In the genomic region with DNA sequence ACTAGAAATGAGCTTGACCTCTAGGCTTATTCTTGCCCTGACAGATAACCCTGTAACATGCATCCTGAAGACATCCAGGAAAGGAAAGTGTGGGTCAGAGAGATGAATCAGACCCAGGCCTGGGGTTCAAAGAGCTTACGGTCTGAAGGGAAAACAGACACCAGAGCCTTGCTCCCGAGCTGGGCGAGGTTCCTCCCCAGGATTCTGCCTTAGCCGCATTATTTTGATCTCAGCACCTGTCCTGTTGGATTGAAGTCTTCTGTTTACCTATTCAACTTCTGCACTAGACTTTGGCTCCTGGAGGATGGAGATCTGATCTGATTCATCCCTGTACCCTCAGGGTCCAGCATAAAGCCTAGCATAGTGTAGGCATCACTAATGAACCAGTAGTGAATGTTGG, we compare ENCODE assay signal across 23 cellular contexts. TPM values are rescaled to one million over a fixed set of nuclear protein-coding genes. Genes with fewer than 3 reads are reported as not detected.
DNase-seq lines count a peak whose midpoint lies in the region; ATAC-seq and TF ChIP-seq lines count a peak whose summit lies in the region.
"Had no signal": no experiment of that assay in that cellular context is flagged by ENCODE, and none has a peak within 500 bp of the region (broad histone marks: within the 10 kb centered on the region; RNA-seq: fewer than 3 reads in every experiment).

No MANE protein-coding gene starts in this region.

- H3K9me3 ChIP-seq in left ventricle myocardium inferior (replicated peaks) (no peaks in the 10 kb centered on the region), heart right ventricle (no peaks in the 10 kb centered on the region), lung (ENCODE audit: control insufficient read depth in 2 of 2, insufficient read depth in 1 of 2, low read length in 1 of 2) (no peaks in the 10 kb centered on the region), thyroid gland (no peaks in the 10 kb centered on the region), body of pancreas (no peaks in the 10 kb centered on the region)
- H3K9me3 ChIP-seq: BE2C had no signal

- H3K4me3 ChIP-seq in left ventricle myocardium inferior = peak overlapping the region; percentile 67
- H3K4me3 ChIP-seq in heart right ventricle = peak overlapping the region in 4 of 10 donors; percentile 1 to 27 (median 24)
- no peak overlapping the region for H3K4me3 ChIP-seq in lung
- H3K4me3 ChIP-seq in thyroid gland (replicated peaks in 1 of 3) = no peak overlapping the region
- H3K4me3 ChIP-seq in body of pancreas = no peak overlapping the region

- H3K27me3 ChIP-seq in left ventricle myocardium inferior (ENCODE audit: low read depth) = no peaks in the 10 kb centered on the region
- peaks cover 0 to 3% (median 0%) of the 10 kb centered on the region in 7 donors for H3K27me3 ChIP-seq in heart right ventricle
- no peaks in the 10 kb centered on the region for H3K27me3 ChIP-seq in lung (ENCODE audit: control insufficient read depth, insufficient read depth)
- no peaks in the 10 kb centered on the region for H3K27me3 ChIP-seq in thyroid gland
- H3K27me3 ChIP-seq in body of pancreas = no peaks in the 10 kb centered on the region
- H3K27me3 ChIP-seq: BE2C had no signal

- ATAC-seq in heart right ventricle = no peak
- no peak for ATAC-seq in lung (ENCODE audit: insufficient read depth, low FRiP score)
- ATAC-seq in GM21576 (IDR thresholded peaks at IDR 0.05; ENCODE audit: unreplicated experiment) = no peak
- no peak for ATAC-seq in body of pancreas
- no peak for ATAC-seq in HG02642 (IDR thresholded peaks at IDR 0.05; ENCODE audit: poor library complexity, unreplicated experiment)
- no peak for ATAC-seq in GM21737 (IDR thresholded peaks at IDR 0.05; ENCODE audit: unreplicated experiment)

- TF ChIP-seq POLR2A in thyroid gland (IDR thresholded peaks at IDR 0.05) (no peak), body of pancreas (IDR thresholded peaks at IDR 0.05) (no peak)

- peaks cover 71% of the 10 kb centered on the region for H3K4me1 ChIP-seq in left ventricle myocardium inferior
- peaks cover 9 to 38% (median 19%) of the 10 kb centered on the region in 9 donors for H3K4me1 ChIP-seq in heart right ventricle
- peaks cover 0 to 15% of the 10 kb centered on the region in 2 donors for H3K4me1 ChIP-seq in lung (ENCODE audit: control insufficient read depth in 2 of 2, insufficient read depth in 2 of 2, low read length in 2 of 2)
- H3K4me1 ChIP-seq in thyroid gland = peaks cover 51 to 79% of the 10 kb centered on the region in 2 donors
- no peaks in the 10 kb centered on the region for H3K4me1 ChIP-seq in body of pancreas
- H3K4me1 ChIP-seq: BE2C had no signal

- TF ChIP-seq CTCF in left ventricle myocardium inferior (IDR thresholded peaks at IDR 0.05; ENCODE audit: borderline replicate concordance) = no peak
- TF ChIP-seq CTCF in heart right ventricle (IDR thresholded peaks at IDR 0.05) = no peak
- TF ChIP-seq CTCF in lung (IDR thresholded peaks at IDR 0.05; ENCODE audit: control extremely low read depth, extremely low read depth) = no peak
- no peak for TF ChIP-seq CTCF in thyroid gland (IDR thresholded peaks at IDR 0.05)
- TF ChIP-seq CTCF in body of pancreas (IDR thresholded peaks at IDR 0.05) = no peak

- WGBS in heart right ventricle, 2 donors = 62 to 66% methylated on average over 4 of the region's 4 CpGs
- WGBS in lung, 2 donors = 65 to 66% methylated on average over 4 of the region's 4 CpGs
- 72 to 84% methylated on average over 3 to 4 of the region's 4 CpGs for WGBS in thyroid gland, 2 donors
- WGBS in body of pancreas, 2 donors = 67 to 75% methylated on average over 3 to 4 of the region's 4 CpGs

- no peak for DNase-seq in left ventricle myocardium inferior
- no peak for DNase-seq in heart right ventricle
- DNase-seq in lung (ENCODE audit: low spot score) = peak; percentile 25
- DNase-seq in thyroid gland = no peak
- DNase-seq in body of pancreas = no peak
- DNase-seq: 8988T; BE2C; CD4-positive, alpha-beta T cell; DMS53; H9; IMR-90; Karpas-422; MM.1S; NCI-H1092 treated with DMSO at 0.1 percent for 48 hours; NCI-H2107; NCI-H345; NCI-H526 treated with DMSO at 0.1 percent for 48 hours; SHP77 had no signal

- no peaks in the 10 kb centered on the region for H3K36me3 ChIP-seq in left ventricle myocardium inferior
- no peaks in the 10 kb centered on the region for H3K36me3 ChIP-seq in heart right ventricle
- H3K36me3 ChIP-seq in lung (ENCODE audit: control insufficient read depth in 2 of 2, insufficient read depth in 2 of 2, low read length in 2 of 2) = no peaks in the 10 kb centered on the region
- no peaks in the 10 kb centered on the region for H3K36me3 ChIP-seq in thyroid gland
- no peaks in the 10 kb centered on the region for H3K36me3 ChIP-seq in body of pancreas (replicated peaks in 1 of 2; ENCODE audit: insufficient read depth in 1 of 2, low read depth in 2 of 2)
- H3K36me3 ChIP-seq: BE2C had no signal

- H3K27ac ChIP-seq in left ventricle myocardium inferior (replicated peaks) (peak overlapping the region; percentile 97), heart right ventricle (peak overlapping the region in 2 of 10 donors; percentile 8 to 47), lung (ENCODE audit: low read depth in 1 of 2, low read length in 1 of 2) (peak overlapping the region in 1 of 2 donors; percentile 71), thyroid gland (peak overlapping the region; percentile 64 to 91 (median 74)), body of pancreas (no peak overlapping the region)

- intact Hi-C loops in left ventricle myocardium inferior (cut with micrococcal nuclease) (no loop called here), heart right ventricle (cut with DNase I) (loop anchor here in 1 of 10 donors (10.0 kb wide), 1 partner anchor 56 kb away; no protein-coding TSS in a partner anchor), thyroid gland (cut with DNase I) (no loop called here), body of pancreas (cut with DNase I) (no loop called here)

RNA-seq across cellular contexts. Expression of a gene that starts 1.9 kb away (rescaled TPM):
- total RNA-seq in left ventricle myocardium inferior (11.5 TPM), heart right ventricle (10 to 100 TPM in 3 of 10 donors, 1 to 10 TPM in 4, under 1 TPM in 3; 0.77 to 22.5 (median 3.8) TPM), lung (100 to 1,000 TPM in 1 of 2 donors, 10 to 100 TPM in 1; 75.7 to 164 TPM), thyroid gland (10 to 100 TPM; 29.4 to 72.4 (median 62.5) TPM), body of pancreas (10 to 100 TPM; 12.5 to 30.0 TPM)
- polyA plus RNA-seq in heart right ventricle (10 to 100 TPM; 15.9 to 33.2 TPM), lung (100 to 1,000 TPM; 150 to 180 TPM)
- total RNA-seq: CD4-positive, alpha-beta T cell; H9; HT1080; IMR-90; OCI-LY7 had no signal
- polyA plus RNA-seq: IMR-90 had no signal

Comparison
In these comparisons a context has a peak if more than half of its experiments do, and no peak if none do; other contexts are left out.
1. H3K27ac ChIP-seq: peak in left ventricle myocardium inferior (single experiment) and thyroid gland (3 of 3); none in body of pancreas (0 of 4).